In genomic region chr19:44648536-44649370, GRCh38 we compare ENCODE assay signal across 15 cellular contexts. TPM values are rescaled to one million over a fixed set of nuclear protein-coding genes. Genes with fewer than 3 reads are reported as not detected.
DNase-seq lines count a peak whose midpoint lies in the region; ATAC-seq, FAIRE-seq and TF ChIP-seq lines count a peak whose summit lies in the region.
"Had no signal": no experiment of that assay in that cellular context is flagged by ENCODE, and none has a peak within 500 bp of the region (broad histone marks: within the 10 kb centered on the region; RNA-seq: fewer than 3 reads in every experiment).

No MANE protein-coding gene starts in this region.

- no peak overlapping the region for H3K4me3 ChIP-seq in A549
- H3K4me3 ChIP-seq in esophagus squamous epithelium = no peak overlapping the region
- no peak overlapping the region for H3K4me3 ChIP-seq in lower lobe of right lung

- H3K27me3 ChIP-seq in esophagus squamous epithelium (no peaks in the 10 kb centered on the region), lower lobe of right lung (ENCODE audit: low read depth) (no peaks in the 10 kb centered on the region)

- peaks cover 47% of the 10 kb centered on the region for H3K4me1 ChIP-seq in A549
- peaks cover 0 to 43% (median 6%) of the 10 kb centered on the region in 3 donors for H3K4me1 ChIP-seq in esophagus squamous epithelium
- H3K4me1 ChIP-seq in lower lobe of right lung = peaks cover 33% of the 10 kb centered on the region

- peak overlapping the region; percentile 77 for H3K4me2 ChIP-seq in A549

- TF ChIP-seq POLR2A in A549 (IDR thresholded peaks at IDR 0.05; ENCODE audit: low read length) (no peak), esophagus squamous epithelium (IDR thresholded peaks at IDR 0.05) (no peak)

- H3K27ac ChIP-seq in A549 (peak overlapping the region in 1 of 2 experiments; percentile 56; a peak in 2 of 6 replicates), esophagus squamous epithelium (peak overlapping the region in 3 of 4 donors; percentile 9 to 18 (median 16)), lower lobe of right lung (peak overlapping the region; percentile 18)
- H3K27ac ChIP-seq: HL-60 had no signal

- peaks cover 6 to 65% (median 22%) of the 10 kb centered on the region in 3 donors for H3K36me3 ChIP-seq in esophagus squamous epithelium
- H3K36me3 ChIP-seq in lower lobe of right lung = peaks cover 57% of the 10 kb centered on the region

- TF ChIP-seq CTCF in A549 (IDR thresholded peaks at IDR 0.05) = no peak
- no peak for TF ChIP-seq CTCF in esophagus squamous epithelium (IDR thresholded peaks at IDR 0.05)
- no peak for TF ChIP-seq CTCF in lower lobe of right lung (IDR thresholded peaks at IDR 0.05)

- no peak for TF ChIP-seq RAD21 in A549 (conservative IDR thresholded peaks at IDR 0.05 in 1 of 2, IDR thresholded peaks at IDR 0.05 in 1 of 2)

- TF ChIP-seq EP300 in A549 (IDR thresholded peaks at IDR 0.05) = no peak

- FAIRE-seq in A549 (lab: Jason Lieb, UNC) = peak; percentile 82

- ATAC-seq in A549 (peak in 1 of 2 experiments; percentile 11; a peak in 3 of 6 replicates), lower lobe of right lung (peak; percentile 18 to 31), GM21528 (IDR thresholded peaks at IDR 0.05; ENCODE audit: low FRiP score, unreplicated experiment) (no peak), HG03095 (IDR thresholded peaks at IDR 0.05; ENCODE audit: unreplicated experiment) (no peak)
- ATAC-seq: activated CD4-positive, alpha-beta T cell treated with anti-CD3 and anti-CD28 coated beads for 36 hours had no signal

- DNase-seq in A549 (ENCODE audit: low read depth in 1 of 2, low spot score in 1 of 2) = no peak
- DNase-seq in NCI-H2196 treated with DMSO at 0.1 percent for 48 hours (lab: John Stamatoyannopoulos, UW; ENCODE audit: unreplicated experiment) = peak; percentile 34
- DNase-seq in esophagus squamous epithelium (lab: John Stamatoyannopoulos, UW) = no peak
- DNase-seq in lower lobe of right lung = peak; percentile 34
- no peak for DNase-seq in effector CD8-positive, alpha-beta T cell (lab: John Stamatoyannopoulos, UW)
- no peak for DNase-seq in GM19240 (ENCODE audit: insufficient read length, low spot score)
- DNase-seq: ACHN; activated CD4-positive, alpha-beta T cell treated with anti-CD3 and anti-CD28 coated beads for 36 hours; NCI-H1694 had no signal

- CTCF ChIA-PET in A549 (lab: Yijun Ruan, JAX) = interaction anchor here (0.6 to 5.5 kb wide), 28 partner anchors 8 to 1094 kb away, joined by 3 to 25 read pairs (median 4); partner anchors contain the start of genes BCAM and IGSF23

- intact Hi-C loops in esophagus squamous epithelium (cut with DNase I) (no loop called here), lower lobe of right lung (cut with DNase I) (no loop called here)

- POLR2A ChIA-PET in A549 (lab: Yijun Ruan, JAX) = interaction anchor here (0.8 kb wide), 1 partner anchor 46 kb away, joined by 3 read pairs; no protein-coding TSS in a partner anchor

- WGBS in A549 (ENCODE audit: missing lambda C conversion rate) = 46% methylated on average over 4 of the region's 4 CpGs
- WGBS in esophagus squamous epithelium, 2 donors = 66 to 75% methylated on average over 3 to 4 of the region's 4 CpGs

- H3K9me3 ChIP-seq in A549 (no peaks in the 10 kb centered on the region), esophagus squamous epithelium (no peaks in the 10 kb centered on the region), lower lobe of right lung (no peaks in the 10 kb centered on the region)

TF ChIP-seq in A549, 52 proteins besides CTCF, POLR2A, EP300 and RAD21 (continues in another document):
- no peak for TF ChIP-seq MYC (IDR thresholded peaks at IDR 0.05; ENCODE audit: borderline replicate concordance, low read length)
- no peak for TF ChIP-seq RCOR1 (IDR thresholded peaks at IDR 0.05; ENCODE audit: low read depth, low read length)
- no peak for TF ChIP-seq CHD4 (IDR thresholded peaks at IDR 0.05; ENCODE audit: borderline replicate concordance)
- no peak for TF ChIP-seq HDAC2 (IDR thresholded peaks at IDR 0.05)
- TF ChIP-seq FOXS1 (CRISPR knock-in tag; IDR thresholded peaks at IDR 0.05) = no peak
- TF ChIP-seq CBX8 (IDR thresholded peaks at IDR 0.05) = no peak
- no peak for TF ChIP-seq FOSL2 (IDR thresholded peaks at IDR 0.05)
- no peak for TF ChIP-seq FOSL2 (CRISPR knock-in tag; IDR thresholded peaks at IDR 0.05)
- no peak for TF ChIP-seq EHF (CRISPR knock-in tag; IDR thresholded peaks at IDR 0.05)
- no peak for TF ChIP-seq HES2 (IDR thresholded peaks at IDR 0.05)
- TF ChIP-seq MAFK (IDR thresholded peaks at IDR 0.05; ENCODE audit: partially characterized antibody) = no peak
- TF ChIP-seq USF2 (IDR thresholded peaks at IDR 0.05) = no peak
- no peak for TF ChIP-seq HOXA7 (CRISPR knock-in tag; IDR thresholded peaks at IDR 0.05)
- no peak for TF ChIP-seq REST (IDR thresholded peaks at IDR 0.05)
- no peak for TF ChIP-seq CBX2 (IDR thresholded peaks at IDR 0.05; ENCODE audit: borderline replicate concordance, low read depth)

RNA-seq across cellular contexts. Expression of gene PVR, which starts 5.0 kb away (rescaled TPM):
- polyA plus RNA-seq in A549 (2011; rRNA removed) (108 and 110 TPM in 2 replicates), A549 (2017; fragmentation: RNase III; extraction: RNeasy Plus Mini Kit Qiagen cat#74134 plus additional on column Dnase treatment) (86.2 to 98.1 TPM (median 90.3 TPM) in 3 replicates)
- polyA plus RNA-seq in A549 (2012; cell fraction: cytosol; rRNA removed) = 103 and 142 TPM in 2 replicates
- 163 and 226 TPM in 2 replicates for polyA plus RNA-seq in A549 (2012; cell fraction: nucleus; rRNA removed)
- 145 and 164 TPM in 2 replicates for polyA minus RNA-seq in A549 (2011; rRNA and poly(A)+ RNA removed)
- total RNA-seq in esophagus squamous epithelium (10 to 100 TPM; 13.2 to 21.9 (median 20.9) TPM), lower lobe of right lung (35.0 TPM)

RNA-seq across cellular contexts. Expression of gene CEACAM19, which starts 22.5 kb away (rescaled TPM):
- polyA plus RNA-seq in A549 (2011; rRNA removed) (8.2 and 13.7 TPM in 2 replicates), A549 (2017; fragmentation: RNase III; extraction: RNeasy Plus Mini Kit Qiagen cat#74134 plus additional on column Dnase treatment) (7.2 to 10.3 TPM (median 9.7 TPM) in 3 replicates)
- 10.0 and 12.3 TPM in 2 replicates for polyA plus RNA-seq in A549 (2012; cell fraction: cytosol; rRNA removed)
- polyA plus RNA-seq in A549 (2012; cell fraction: nucleus; rRNA removed) = 75.3 and 87.9 TPM in 2 replicates
- polyA minus RNA-seq in A549 (2011; rRNA and poly(A)+ RNA removed) = 13.7 and 14.9 TPM in 2 replicates
- total RNA-seq in esophagus squamous epithelium (1 to 10 TPM; 2.3 to 7.6 (median 4.6) TPM), lower lobe of right lung (7.7 TPM)

RNA-seq across cellular contexts. Expression of gene IGSF23, which starts 35.4 kb away (rescaled TPM):
- 0.14 and 0.29 TPM in 2 replicates for polyA plus RNA-seq in A549 (2011; rRNA removed)
- polyA plus RNA-seq in A549 (2012; cell fraction: cytosol; rRNA removed) = 0.29 TPM in 2 replicates
- 0.18 and 0.20 TPM in 2 replicates for polyA plus RNA-seq in A549 (2012; cell fraction: nucleus; rRNA removed)
- polyA plus RNA-seq in A549 (2017; fragmentation: RNase III; extraction: RNeasy Plus Mini Kit Qiagen cat#74134 plus additional on column Dnase treatment) = 0.35 to 0.45 TPM (median 0.42 TPM) in 3 replicates
- not detected in 2 replicates for polyA minus RNA-seq in A549 (2011; rRNA and poly(A)+ RNA removed)
- not detected for total RNA-seq in esophagus squamous epithelium
- total RNA-seq in lower lobe of right lung = not detected
- total RNA-seq: activated CD4-positive, alpha-beta T cell treated with anti-CD3 and anti-CD28 coated beads for 36 hours; activated naive CD4-positive, alpha-beta T cell treated with anti-CD3 and anti-CD28 coated beads, Interleukin-2, amount 50 U/mL, for 72 hours; mucosa of gallbladder had no signal

RNA-seq across cellular contexts. Expression of gene CEACAM16, which starts 50.2 kb away (rescaled TPM):
- not detected in 2 replicates for polyA plus RNA-seq in A549 (2011; rRNA removed)
- 0.03 TPM in 1 of 2 replicates, not detected in the other for polyA plus RNA-seq in A549 (2012; cell fraction: cytosol; rRNA removed)
- polyA plus RNA-seq in A549 (2012; cell fraction: nucleus; rRNA removed) = 0.34 and 0.50 TPM in 2 replicates
- polyA plus RNA-seq in A549 (2017; fragmentation: RNase III; extraction: RNeasy Plus Mini Kit Qiagen cat#74134 plus additional on column Dnase treatment) = 0.08 to 0.11 TPM in 2 of 3 replicates, not detected in the other
- 0.34 and 0.58 TPM in 2 replicates for polyA minus RNA-seq in A549 (2011; rRNA and poly(A)+ RNA removed)
- not detected for total RNA-seq in esophagus squamous epithelium
- total RNA-seq in lower lobe of right lung = not detected
- total RNA-seq: activated CD4-positive, alpha-beta T cell treated with anti-CD3 and anti-CD28 coated beads for 36 hours; activated naive CD4-positive, alpha-beta T cell treated with anti-CD3 and anti-CD28 coated beads, Interleukin-2, amount 50 U/mL, for 72 hours; epithelial cell of proximal tubule had no signal

Comparison
In these comparisons a context has a peak if more than half of its experiments do, and no peak if none do; other contexts are left out.
1. ATAC-seq: peak in lower lobe of right lung (2 of 2); none in GM21528 (single experiment) and HG03095 (single experiment).
2. DNase-seq: peak in NCI-H2196 treated with DMSO at 0.1 percent for 48 hours (single experiment) and lower lobe of right lung (single experiment); none in A549 (0 of 2), esophagus squamous epithelium (single experiment), effector CD8-positive, alpha-beta T cell (single experiment) and GM19240 (single experiment).